2 cellular contexts compared by ENCODE assay signal in the genomic region with DNA sequence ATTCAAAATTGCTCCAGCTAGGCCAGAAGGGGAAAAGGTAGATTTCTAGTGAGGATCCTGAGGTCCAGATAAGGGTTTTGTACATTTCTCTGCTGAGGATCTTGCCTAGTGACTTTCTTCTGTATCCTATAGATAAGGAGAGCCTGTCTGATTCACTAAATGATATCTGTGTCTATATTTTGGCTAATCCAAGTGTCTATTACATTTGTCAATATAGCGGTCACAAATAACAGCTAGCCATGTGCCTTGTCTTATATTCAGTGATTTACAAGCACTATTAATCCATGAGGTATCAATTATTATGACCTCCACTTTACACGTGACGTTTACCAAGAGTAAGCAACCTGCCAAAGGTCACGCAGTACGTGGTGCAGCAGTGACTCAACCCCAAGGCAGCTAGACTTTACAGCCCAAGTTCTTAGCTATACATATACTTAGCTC.
TF ChIP-seq lines count a peak whose summit lies in the region.

No MANE protein-coding gene starts in this region.

TF ChIP-seq in SK-N-SH treated with all-trans-retinoic acid at 6 μM for 48 hours, 23 proteins besides CTCF, POLR2A, EP300 and RAD21 (continued from another document):
- TF ChIP-seq, protein P1, sequence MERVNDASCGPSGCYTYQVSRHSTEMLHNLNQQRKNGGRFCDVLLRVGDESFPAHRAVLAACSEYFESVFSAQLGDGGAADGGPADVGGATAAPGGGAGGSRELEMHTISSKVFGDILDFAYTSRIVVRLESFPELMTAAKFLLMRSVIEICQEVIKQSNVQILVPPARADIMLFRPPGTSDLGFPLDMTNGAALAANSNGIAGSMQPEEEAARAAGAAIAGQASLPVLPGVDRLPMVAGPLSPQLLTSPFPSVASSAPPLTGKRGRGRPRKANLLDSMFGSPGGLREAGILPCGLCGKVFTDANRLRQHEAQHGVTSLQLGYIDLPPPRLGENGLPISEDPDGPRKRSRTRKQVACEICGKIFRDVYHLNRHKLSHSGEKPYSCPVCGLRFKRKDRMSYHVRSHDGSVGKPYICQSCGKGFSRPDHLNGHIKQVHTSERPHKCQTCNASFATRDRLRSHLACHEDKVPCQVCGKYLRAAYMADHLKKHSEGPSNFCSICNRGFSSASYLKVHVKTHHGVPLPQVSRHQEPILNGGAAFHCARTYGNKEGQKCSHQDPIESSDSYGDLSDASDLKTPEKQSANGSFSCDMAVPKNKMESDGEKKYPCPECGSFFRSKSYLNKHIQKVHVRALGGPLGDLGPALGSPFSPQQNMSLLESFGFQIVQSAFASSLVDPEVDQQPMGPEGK (CRISPR knock-in tag; IDR thresholded peaks at IDR 0.05; ENCODE audit: borderline replicate concordance) = no peak
- TF ChIP-seq SNAI2 (CRISPR knock-in tag; IDR thresholded peaks at IDR 0.05) = no peak
TF ChIP-seq in SK-N-SH treated with all-trans-retinoic acid at 6 μM for 48 hours: peak in this region for 0.

TF ChIP-seq in SK-N-SH, 30 proteins besides CTCF, POLR2A, EP300 and RAD21 (continued from another document):
- TF ChIP-seq, protein P2, sequence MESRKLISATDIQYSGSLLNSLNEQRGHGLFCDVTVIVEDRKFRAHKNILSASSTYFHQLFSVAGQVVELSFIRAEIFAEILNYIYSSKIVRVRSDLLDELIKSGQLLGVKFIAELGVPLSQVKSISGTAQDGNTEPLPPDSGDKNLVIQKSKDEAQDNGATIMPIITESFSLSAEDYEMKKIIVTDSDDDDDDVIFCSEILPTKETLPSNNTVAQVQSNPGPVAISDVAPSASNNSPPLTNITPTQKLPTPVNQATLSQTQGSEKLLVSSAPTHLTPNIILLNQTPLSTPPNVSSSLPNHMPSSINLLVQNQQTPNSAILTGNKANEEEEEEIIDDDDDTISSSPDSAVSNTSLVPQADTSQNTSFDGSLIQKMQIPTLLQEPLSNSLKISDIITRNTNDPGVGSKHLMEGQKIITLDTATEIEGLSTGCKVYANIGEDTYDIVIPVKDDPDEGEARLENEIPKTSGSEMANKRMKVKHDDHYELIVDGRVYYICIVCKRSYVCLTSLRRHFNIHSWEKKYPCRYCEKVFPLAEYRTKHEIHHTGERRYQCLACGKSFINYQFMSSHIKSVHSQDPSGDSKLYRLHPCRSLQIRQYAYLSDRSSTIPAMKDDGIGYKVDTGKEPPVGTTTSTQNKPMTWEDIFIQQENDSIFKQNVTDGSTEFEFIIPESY (IDR thresholded peaks at IDR 0.05; ENCODE audit: borderline replicate concordance, low read depth) = no peak
- TF ChIP-seq, protein P3, sequence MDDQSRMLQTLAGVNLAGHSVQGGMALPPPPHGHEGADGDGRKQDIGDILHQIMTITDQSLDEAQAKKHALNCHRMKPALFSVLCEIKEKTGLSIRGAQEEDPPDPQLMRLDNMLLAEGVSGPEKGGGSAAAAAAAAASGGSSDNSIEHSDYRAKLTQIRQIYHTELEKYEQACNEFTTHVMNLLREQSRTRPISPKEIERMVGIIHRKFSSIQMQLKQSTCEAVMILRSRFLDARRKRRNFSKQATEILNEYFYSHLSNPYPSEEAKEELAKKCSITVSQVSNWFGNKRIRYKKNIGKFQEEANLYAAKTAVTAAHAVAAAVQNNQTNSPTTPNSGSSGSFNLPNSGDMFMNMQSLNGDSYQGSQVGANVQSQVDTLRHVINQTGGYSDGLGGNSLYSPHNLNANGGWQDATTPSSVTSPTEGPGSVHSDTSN (IDR thresholded peaks at IDR 0.05) = no peak
